1 cellular context compared by ENCODE assay signal in the genomic region with DNA sequence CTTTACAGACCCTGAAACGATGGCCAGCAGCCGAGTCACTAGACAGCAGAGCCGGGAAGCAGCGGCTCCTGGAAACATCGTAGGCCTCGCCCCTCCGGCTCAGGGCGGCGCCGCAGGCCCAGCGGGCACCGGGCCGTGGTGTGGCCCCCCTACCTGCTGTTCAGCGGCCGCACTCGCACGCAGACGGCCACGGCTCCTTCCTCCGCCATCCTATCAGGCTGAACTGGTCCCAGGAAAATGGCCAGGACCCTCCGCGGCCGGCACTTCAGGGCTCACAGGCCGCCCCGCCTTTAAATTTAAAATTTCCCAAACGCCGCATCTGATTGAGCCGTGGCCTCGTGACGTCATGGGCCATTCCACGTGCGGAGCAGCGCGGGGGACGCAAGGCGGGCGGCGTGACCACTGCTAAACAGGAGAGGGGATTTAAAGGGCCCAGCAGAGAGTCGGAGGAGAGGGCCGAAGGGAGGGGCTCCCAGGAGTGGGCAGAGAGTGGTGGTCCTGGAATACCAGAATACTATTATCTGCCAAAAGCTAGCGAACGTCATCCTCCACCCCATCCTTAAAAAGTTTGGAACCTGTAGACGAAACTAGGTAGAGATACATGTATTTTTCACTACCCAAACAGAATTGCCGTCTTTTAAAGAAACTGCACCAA.
TF ChIP-seq lines count a peak whose summit lies in the region.

A gene with protein sequence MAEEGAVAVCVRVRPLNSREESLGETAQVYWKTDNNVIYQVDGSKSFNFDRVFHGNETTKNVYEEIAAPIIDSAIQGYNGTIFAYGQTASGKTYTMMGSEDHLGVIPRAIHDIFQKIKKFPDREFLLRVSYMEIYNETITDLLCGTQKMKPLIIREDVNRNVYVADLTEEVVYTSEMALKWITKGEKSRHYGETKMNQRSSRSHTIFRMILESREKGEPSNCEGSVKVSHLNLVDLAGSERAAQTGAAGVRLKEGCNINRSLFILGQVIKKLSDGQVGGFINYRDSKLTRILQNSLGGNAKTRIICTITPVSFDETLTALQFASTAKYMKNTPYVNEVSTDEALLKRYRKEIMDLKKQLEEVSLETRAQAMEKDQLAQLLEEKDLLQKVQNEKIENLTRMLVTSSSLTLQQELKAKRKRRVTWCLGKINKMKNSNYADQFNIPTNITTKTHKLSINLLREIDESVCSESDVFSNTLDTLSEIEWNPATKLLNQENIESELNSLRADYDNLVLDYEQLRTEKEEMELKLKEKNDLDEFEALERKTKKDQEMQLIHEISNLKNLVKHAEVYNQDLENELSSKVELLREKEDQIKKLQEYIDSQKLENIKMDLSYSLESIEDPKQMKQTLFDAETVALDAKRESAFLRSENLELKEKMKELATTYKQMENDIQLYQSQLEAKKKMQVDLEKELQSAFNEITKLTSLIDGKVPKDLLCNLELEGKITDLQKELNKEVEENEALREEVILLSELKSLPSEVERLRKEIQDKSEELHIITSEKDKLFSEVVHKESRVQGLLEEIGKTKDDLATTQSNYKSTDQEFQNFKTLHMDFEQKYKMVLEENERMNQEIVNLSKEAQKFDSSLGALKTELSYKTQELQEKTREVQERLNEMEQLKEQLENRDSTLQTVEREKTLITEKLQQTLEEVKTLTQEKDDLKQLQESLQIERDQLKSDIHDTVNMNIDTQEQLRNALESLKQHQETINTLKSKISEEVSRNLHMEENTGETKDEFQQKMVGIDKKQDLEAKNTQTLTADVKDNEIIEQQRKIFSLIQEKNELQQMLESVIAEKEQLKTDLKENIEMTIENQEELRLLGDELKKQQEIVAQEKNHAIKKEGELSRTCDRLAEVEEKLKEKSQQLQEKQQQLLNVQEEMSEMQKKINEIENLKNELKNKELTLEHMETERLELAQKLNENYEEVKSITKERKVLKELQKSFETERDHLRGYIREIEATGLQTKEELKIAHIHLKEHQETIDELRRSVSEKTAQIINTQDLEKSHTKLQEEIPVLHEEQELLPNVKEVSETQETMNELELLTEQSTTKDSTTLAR (N-terminal part only) (minus strand): TSS at position 233 of the 655 bp plus-strand sequence. CDS start 24 bp downstream, at position 209.

TF ChIP-seq in liver, 16 proteins besides CTCF, POLR2A, EP300 and RAD21 (continued from another document):
- TF ChIP-seq MAX (IDR thresholded peaks at IDR 0.05) = peak; percentile 91
- peak in 1 of 2 donors; percentile 46 for TF ChIP-seq EGR1 (IDR thresholded peaks at IDR 0.05; ENCODE audit: low read depth in 2 of 2)
- TF ChIP-seq YY1 (IDR thresholded peaks at IDR 0.05) = no peak
- TF ChIP-seq JUND (IDR thresholded peaks at IDR 0.05) = peak; percentile 28 to 35
